Comparison of ENCODE assay signal across 1 cellular context in the genomic region with DNA sequence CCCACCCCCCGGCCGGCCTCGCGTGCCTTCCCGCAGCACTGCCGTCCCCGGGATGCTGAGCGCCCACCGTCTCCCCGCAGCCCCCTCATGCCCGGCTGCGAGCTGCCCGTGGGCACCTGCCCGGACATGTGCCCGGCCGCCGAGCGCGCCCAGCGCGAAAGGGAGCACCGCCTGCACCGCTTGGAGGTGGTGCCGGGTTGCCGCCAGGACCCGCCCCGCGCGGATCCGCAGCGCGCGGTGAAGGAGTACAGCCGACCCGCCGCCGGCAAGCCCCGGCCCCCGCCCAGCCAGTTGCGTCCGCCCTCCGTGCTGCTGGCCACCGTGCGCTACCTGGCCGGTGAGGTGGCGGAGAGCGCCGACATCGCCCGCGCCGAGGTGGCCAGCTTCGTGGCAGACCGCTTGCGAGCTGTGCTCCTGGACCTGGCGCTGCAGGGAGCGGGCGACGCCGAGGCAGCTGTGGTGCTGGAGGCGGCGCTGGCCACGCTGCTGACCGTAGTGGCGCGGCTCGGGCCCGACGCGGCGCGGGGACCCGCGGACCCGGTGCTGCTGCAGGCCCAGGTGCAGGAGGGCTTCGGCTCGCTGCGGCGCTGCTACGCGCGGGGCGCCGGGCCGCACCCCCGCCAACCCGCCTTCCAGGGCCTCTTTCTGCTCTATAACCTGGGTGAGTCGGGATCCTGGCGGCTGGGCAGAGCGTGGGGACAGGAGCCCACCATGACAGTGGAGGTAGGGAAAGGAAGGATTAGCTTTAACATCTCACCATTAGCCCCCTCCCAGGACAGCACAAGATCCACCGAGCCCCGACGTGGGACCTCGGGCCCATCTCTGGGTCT.
TF ChIP-seq lines count a peak whose summit lies in the region.

A gene (plus strand): TSS at position 5 of the 830 bp plus-strand sequence. CDS start 83 bp downstream, at position 88.

TF ChIP-seq in K562, 482 proteins besides CTCF, POLR2A, EP300 and RAD21 (continued from another document and continues in another):
- TF ChIP-seq, protein P1, sequence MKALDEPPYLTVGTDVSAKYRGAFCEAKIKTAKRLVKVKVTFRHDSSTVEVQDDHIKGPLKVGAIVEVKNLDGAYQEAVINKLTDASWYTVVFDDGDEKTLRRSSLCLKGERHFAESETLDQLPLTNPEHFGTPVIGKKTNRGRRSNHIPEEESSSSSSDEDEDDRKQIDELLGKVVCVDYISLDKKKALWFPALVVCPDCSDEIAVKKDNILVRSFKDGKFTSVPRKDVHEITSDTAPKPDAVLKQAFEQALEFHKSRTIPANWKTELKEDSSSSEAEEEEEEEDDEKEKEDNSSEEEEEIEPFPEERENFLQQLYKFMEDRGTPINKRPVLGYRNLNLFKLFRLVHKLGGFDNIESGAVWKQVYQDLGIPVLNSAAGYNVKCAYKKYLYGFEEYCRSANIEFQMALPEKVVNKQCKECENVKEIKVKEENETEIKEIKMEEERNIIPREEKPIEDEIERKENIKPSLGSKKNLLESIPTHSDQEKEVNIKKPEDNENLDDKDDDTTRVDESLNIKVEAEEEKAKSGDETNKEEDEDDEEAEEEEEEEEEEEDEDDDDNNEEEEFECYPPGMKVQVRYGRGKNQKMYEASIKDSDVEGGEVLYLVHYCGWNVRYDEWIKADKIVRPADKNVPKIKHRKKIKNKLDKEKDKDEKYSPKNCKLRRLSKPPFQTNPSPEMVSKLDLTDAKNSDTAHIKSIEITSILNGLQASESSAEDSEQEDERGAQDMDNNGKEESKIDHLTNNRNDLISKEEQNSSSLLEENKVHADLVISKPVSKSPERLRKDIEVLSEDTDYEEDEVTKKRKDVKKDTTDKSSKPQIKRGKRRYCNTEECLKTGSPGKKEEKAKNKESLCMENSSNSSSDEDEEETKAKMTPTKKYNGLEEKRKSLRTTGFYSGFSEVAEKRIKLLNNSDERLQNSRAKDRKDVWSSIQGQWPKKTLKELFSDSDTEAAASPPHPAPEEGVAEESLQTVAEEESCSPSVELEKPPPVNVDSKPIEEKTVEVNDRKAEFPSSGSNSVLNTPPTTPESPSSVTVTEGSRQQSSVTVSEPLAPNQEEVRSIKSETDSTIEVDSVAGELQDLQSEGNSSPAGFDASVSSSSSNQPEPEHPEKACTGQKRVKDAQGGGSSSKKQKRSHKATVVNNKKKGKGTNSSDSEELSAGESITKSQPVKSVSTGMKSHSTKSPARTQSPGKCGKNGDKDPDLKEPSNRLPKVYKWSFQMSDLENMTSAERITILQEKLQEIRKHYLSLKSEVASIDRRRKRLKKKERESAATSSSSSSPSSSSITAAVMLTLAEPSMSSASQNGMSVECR (CRISPR knock-in tag; IDR thresholded peaks at IDR 0.05), result peak; percentile 76; the same call in 1 of the 2 replicates
- TF ChIP-seq, protein P2, sequence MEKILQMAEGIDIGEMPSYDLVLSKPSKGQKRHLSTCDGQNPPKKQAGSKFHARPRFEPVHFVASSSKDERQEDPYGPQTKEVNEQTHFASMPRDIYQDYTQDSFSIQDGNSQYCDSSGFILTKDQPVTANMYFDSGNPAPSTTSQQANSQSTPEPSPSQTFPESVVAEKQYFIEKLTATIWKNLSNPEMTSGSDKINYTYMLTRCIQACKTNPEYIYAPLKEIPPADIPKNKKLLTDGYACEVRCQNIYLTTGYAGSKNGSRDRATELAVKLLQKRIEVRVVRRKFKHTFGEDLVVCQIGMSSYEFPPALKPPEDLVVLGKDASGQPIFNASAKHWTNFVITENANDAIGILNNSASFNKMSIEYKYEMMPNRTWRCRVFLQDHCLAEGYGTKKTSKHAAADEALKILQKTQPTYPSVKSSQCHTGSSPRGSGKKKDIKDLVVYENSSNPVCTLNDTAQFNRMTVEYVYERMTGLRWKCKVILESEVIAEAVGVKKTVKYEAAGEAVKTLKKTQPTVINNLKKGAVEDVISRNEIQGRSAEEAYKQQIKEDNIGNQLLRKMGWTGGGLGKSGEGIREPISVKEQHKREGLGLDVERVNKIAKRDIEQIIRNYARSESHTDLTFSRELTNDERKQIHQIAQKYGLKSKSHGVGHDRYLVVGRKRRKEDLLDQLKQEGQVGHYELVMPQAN (IDR thresholded peaks at IDR 0.05; ENCODE audit: borderline replicate concordance), result no peak
- TF ChIP-seq, protein P3, sequence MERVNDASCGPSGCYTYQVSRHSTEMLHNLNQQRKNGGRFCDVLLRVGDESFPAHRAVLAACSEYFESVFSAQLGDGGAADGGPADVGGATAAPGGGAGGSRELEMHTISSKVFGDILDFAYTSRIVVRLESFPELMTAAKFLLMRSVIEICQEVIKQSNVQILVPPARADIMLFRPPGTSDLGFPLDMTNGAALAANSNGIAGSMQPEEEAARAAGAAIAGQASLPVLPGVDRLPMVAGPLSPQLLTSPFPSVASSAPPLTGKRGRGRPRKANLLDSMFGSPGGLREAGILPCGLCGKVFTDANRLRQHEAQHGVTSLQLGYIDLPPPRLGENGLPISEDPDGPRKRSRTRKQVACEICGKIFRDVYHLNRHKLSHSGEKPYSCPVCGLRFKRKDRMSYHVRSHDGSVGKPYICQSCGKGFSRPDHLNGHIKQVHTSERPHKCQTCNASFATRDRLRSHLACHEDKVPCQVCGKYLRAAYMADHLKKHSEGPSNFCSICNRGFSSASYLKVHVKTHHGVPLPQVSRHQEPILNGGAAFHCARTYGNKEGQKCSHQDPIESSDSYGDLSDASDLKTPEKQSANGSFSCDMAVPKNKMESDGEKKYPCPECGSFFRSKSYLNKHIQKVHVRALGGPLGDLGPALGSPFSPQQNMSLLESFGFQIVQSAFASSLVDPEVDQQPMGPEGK (CRISPR knock-in tag; IDR thresholded peaks at IDR 0.05; ENCODE audit: borderline replicate concordance), result no peak
- TF ChIP-seq, protein P4, sequence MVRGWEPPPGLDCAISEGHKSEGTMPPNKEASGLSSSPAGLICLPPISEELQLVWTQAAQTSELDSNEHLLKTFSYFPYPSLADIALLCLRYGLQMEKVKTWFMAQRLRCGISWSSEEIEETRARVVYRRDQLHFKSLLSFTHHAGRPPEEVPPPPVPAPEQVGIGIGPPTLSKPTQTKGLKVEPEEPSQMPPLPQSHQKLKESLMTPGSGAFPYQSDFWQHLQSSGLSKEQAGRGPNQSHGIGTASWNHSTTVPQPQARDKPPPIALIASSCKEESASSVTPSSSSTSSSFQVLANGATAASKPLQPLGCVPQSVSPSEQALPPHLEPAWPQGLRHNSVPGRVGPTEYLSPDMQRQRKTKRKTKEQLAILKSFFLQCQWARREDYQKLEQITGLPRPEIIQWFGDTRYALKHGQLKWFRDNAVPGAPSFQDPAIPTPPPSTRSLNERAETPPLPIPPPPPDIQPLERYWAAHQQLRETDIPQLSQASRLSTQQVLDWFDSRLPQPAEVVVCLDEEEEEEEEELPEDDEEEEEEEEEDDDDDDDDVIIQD (CRISPR knock-in tag; IDR thresholded peaks at IDR 0.05), result 0 out of 2 replicates have a peak, but pooled peaks have one; percentile 29
- TF ChIP-seq ZNF263 (CRISPR knock-in tag; IDR thresholded peaks at IDR 0.05; ENCODE audit: borderline replicate concordance) (peak; percentile 98), ASH1L (IDR thresholded peaks at IDR 0.05; ENCODE audit: borderline replicate concordance, low read depth, partially characterized antibody) (no peak), SAFB2 (IDR thresholded peaks at IDR 0.05; ENCODE audit: borderline replicate concordance, low read depth, low read length, severe bottlenecking) (no peak), PCBP1 (IDR thresholded peaks at IDR 0.05; ENCODE audit: low read depth, low read length, poor library complexity, severe bottlenecking) (peak; percentile 75), TOE1 (IDR thresholded peaks at IDR 0.05; ENCODE audit: borderline replicate concordance) (no peak), TOE1 (CRISPR knock-in tag; IDR thresholded peaks at IDR 0.05; ENCODE audit: borderline replicate concordance, low read depth) (no peak), ATF1 (CRISPR knock-in tag; IDR thresholded peaks at IDR 0.05) (no peak), ATF1 (tag; IDR thresholded peaks at IDR 0.05) (0 out of 2 replicates have a peak, but pooled peaks have one; percentile 27), KDM5B (IDR thresholded peaks at IDR 0.05; ENCODE audit: insufficient replicate concordance, low read depth, low read length) (no peak), MTA3 (IDR thresholded peaks at IDR 0.05; ENCODE audit: borderline replicate concordance) (peak; percentile 56; the same call in 1 of the 2 replicates), PURB (CRISPR knock-in tag; IDR thresholded peaks at IDR 0.05; ENCODE audit: low read depth) (no peak), ZNF77 (CRISPR knock-in tag; IDR thresholded peaks at IDR 0.05) (no peak), ZBTB7A (IDR thresholded peaks at IDR 0.05; ENCODE audit: borderline replicate concordance, control insufficient read depth, low read depth, low read length) (peak; percentile 14; the same call in 1 of the 2 replicates), FOXK2 (conservative IDR thresholded peaks at IDR 0.05 in 1 of 2, IDR thresholded peaks at IDR 0.05 in 1 of 2; ENCODE audit: low read depth in 2 of 2) (no peak), NCOR1 (IDR thresholded peaks at IDR 0.05) (no peak), MTA2 (IDR thresholded peaks at IDR 0.05; ENCODE audit: low read depth) (no peak), ILK (tag; IDR thresholded peaks at IDR 0.05; ENCODE audit: borderline replicate concordance, low read depth) (no peak)
- TF ChIP-seq, protein P5, sequence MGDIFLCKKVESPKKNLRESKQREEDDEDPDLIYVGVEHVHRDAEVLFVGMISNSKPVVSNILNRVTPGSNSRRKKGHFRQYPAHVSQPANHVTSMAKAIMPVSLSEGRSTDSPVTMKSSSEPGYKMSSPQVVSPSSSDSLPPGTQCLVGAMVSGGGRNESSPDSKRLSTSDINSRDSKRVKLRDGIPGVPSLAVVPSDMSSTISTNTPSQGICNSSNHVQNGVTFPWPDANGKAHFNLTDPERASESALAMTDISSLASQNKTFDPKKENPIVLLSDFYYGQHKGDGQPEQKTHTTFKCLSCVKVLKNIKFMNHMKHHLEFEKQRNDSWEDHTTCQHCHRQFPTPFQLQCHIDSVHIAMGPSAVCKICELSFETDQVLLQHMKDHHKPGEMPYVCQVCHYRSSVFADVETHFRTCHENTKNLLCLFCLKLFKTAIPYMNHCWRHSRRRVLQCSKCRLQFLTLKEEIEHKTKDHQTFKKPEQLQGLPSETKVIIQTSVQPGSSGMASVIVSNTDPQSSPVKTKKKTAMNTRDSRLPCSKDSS (IDR thresholded peaks at IDR 0.05; ENCODE audit: low read depth, partially characterized antibody), result no peak
- TF ChIP-seq, protein P6, sequence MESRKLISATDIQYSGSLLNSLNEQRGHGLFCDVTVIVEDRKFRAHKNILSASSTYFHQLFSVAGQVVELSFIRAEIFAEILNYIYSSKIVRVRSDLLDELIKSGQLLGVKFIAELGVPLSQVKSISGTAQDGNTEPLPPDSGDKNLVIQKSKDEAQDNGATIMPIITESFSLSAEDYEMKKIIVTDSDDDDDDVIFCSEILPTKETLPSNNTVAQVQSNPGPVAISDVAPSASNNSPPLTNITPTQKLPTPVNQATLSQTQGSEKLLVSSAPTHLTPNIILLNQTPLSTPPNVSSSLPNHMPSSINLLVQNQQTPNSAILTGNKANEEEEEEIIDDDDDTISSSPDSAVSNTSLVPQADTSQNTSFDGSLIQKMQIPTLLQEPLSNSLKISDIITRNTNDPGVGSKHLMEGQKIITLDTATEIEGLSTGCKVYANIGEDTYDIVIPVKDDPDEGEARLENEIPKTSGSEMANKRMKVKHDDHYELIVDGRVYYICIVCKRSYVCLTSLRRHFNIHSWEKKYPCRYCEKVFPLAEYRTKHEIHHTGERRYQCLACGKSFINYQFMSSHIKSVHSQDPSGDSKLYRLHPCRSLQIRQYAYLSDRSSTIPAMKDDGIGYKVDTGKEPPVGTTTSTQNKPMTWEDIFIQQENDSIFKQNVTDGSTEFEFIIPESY (CRISPR knock-in tag; IDR thresholded peaks at IDR 0.05), result peak; percentile 56
- TF ChIP-seq, protein P7, sequence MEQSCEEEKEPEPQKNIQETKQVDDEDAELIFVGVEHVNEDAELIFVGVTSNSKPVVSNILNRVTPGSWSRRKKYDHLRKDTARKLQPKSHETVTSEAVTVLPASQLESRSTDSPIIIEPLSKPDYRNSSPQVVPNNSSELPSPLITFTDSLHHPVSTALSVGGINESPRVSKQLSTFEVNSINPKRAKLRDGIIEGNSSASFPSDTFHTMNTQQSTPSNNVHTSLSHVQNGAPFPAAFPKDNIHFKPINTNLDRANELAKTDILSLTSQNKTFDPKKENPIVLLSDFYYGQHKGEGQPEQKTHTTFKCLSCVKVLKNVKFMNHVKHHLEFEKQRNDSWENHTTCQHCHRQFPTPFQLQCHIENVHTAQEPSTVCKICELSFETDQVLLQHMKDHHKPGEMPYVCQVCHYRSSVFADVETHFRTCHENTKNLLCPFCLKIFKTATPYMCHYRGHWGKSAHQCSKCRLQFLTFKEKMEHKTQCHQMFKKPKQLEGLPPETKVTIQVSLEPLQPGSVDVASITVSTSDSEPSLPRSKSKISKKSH (CRISPR knock-in tag; IDR thresholded peaks at IDR 0.05), result no peak
- TF ChIP-seq, protein P8, sequence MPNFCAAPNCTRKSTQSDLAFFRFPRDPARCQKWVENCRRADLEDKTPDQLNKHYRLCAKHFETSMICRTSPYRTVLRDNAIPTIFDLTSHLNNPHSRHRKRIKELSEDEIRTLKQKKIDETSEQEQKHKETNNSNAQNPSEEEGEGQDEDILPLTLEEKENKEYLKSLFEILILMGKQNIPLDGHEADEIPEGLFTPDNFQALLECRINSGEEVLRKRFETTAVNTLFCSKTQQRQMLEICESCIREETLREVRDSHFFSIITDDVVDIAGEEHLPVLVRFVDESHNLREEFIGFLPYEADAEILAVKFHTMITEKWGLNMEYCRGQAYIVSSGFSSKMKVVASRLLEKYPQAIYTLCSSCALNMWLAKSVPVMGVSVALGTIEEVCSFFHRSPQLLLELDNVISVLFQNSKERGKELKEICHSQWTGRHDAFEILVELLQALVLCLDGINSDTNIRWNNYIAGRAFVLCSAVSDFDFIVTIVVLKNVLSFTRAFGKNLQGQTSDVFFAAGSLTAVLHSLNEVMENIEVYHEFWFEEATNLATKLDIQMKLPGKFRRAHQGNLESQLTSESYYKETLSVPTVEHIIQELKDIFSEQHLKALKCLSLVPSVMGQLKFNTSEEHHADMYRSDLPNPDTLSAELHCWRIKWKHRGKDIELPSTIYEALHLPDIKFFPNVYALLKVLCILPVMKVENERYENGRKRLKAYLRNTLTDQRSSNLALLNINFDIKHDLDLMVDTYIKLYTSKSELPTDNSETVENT (CRISPR knock-in tag; IDR thresholded peaks at IDR 0.05), result 0 out of 2 replicates have a peak, but pooled peaks have one; percentile 3
- TF ChIP-seq, protein P9, sequence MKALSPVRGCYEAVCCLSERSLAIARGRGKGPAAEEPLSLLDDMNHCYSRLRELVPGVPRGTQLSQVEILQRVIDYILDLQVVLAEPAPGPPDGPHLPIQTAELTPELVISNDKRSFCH (CRISPR knock-in tag; IDR thresholded peaks at IDR 0.05), result no peak
- TF ChIP-seq, protein P9 (tag; IDR thresholded peaks at IDR 0.05), result peak; percentile 52; the same call in 1 of the 2 replicates
